In the genomic region with DNA sequence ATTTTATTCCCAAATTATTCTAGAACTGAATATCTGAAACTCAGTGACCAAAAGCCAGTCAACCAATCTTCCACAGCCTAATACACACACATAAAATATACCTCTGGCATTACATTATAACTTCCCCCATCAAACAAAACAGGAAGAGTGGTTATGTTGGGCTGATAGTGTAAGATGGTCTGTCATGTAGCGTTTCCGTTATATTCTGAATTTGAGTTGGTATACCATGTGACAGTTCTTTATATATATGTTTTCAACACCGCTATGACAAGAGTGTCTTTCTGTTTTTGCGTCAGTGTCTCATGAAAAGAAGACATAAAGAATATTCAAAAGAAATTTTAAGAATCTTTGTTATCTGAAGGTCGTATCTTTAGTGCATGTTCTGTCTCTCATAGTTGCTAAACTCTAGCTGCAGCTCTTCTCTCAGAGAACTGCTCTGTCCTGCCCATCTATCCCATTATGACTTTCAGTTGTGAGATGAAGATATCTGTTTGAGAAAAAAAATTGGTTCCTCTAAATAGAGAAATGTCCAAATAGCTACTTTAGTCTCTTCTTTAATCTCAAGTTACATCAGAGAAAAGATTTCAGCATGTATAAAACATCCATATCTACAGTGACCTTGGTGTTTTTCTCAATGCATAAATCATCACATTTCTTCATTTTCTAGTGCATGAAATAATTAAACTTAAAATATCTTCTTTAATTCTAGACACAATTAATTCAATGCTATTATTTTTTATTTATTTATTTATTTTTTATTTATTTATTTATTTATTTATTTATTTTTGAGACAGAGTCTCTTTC, we compare ENCODE assay signal across 10 cellular contexts. TPM values are rescaled to one million over a fixed set of nuclear protein-coding genes. Genes with fewer than 3 reads are reported as not detected.
DNase-seq lines count a peak whose midpoint lies in the region; ATAC-seq and TF ChIP-seq lines count a peak whose summit lies in the region.
"Had no signal": no experiment of that assay in that cellular context is flagged by ENCODE, and none has a peak within 500 bp of the region (broad histone marks: within the 10 kb centered on the region; RNA-seq: fewer than 3 reads in every experiment).

No MANE protein-coding gene starts in this region.

- peaks cover 0 to 38% (median 27%) of the 10 kb centered on the region in 4 donors for H3K4me1 Mint-ChIP-seq in CD4-positive, CD25-positive, alpha-beta regulatory T cell
- H3K4me1 Mint-ChIP-seq in activated naive CD8-positive, alpha-beta T cell (ENCODE audit: low read depth), result peaks cover 24% of the 10 kb centered on the region
- H3K4me1 Mint-ChIP-seq: nephron progenitor cell had no signal

- H3K27ac Mint-ChIP-seq in CD4-positive, CD25-positive, alpha-beta regulatory T cell, result peak overlapping the region in 2 of 3 donors; percentile 94 to 97
- H3K27ac Mint-ChIP-seq in activated naive CD8-positive, alpha-beta T cell, result peak overlapping the region; percentile 69
- H3K27ac Mint-ChIP-seq: nephron progenitor cell had no signal

- intact Hi-C loops in colonic mucosa (cut with DNase I), result no loop called here

- H3K4me3 Mint-ChIP-seq in CD4-positive, CD25-positive, alpha-beta regulatory T cell, result peak overlapping the region; percentile 43 to 79 (median 76)
- H3K4me3 Mint-ChIP-seq in activated naive CD8-positive, alpha-beta T cell, result peak overlapping the region; percentile 54
- H3K4me3 Mint-ChIP-seq: nephron progenitor cell had no signal

- H3K9ac ChIP-seq in colonic mucosa (ENCODE audit: low read depth in 2 of 2, low read length in 2 of 2), result no peak overlapping the region

- H3K27me3 Mint-ChIP-seq in CD4-positive, CD25-positive, alpha-beta regulatory T cell, result no peaks in the 10 kb centered on the region
- H3K27me3 Mint-ChIP-seq in activated naive CD8-positive, alpha-beta T cell, result no peaks in the 10 kb centered on the region

- H3K9me3 ChIP-seq in CD4-positive, CD25-positive, alpha-beta regulatory T cell (ENCODE audit: control insufficient read depth in 2 of 2, low read length in 2 of 2), result no peaks in the 10 kb centered on the region
- H3K9me3 ChIP-seq in colonic mucosa, result no peaks in the 10 kb centered on the region

- TF ChIP-seq CTCF in colonic mucosa (IDR thresholded peaks at IDR 0.05), result no peak

- DNase-seq in CD4-positive, CD25-positive, alpha-beta regulatory T cell, result peak in 2 of 3 donors; percentile 82 to 91
- DNase-seq in NOMO-1 treated with dmso at 0.1 percent for 144 hours (lab: John Stamatoyannopoulos, UW; ENCODE audit: unreplicated experiment) (no peak), GOT3 (lab: John Stamatoyannopoulos, UW) (no peak), NCI-H187 (lab: John Stamatoyannopoulos, UW) (no peak), colonic mucosa (no peak)
- DNase-seq: EL, nephron progenitor cell had no signal

- no peaks in the 10 kb centered on the region for H3K36me3 ChIP-seq in CD4-positive, CD25-positive, alpha-beta regulatory T cell (ENCODE audit: control insufficient read depth, insufficient read depth, low read length)
- H3K36me3 ChIP-seq in colonic mucosa, result no peaks in the 10 kb centered on the region

- peak overlapping the region; percentile 79 for H3K4me3 ChIP-seq in CD4-positive, CD25-positive, alpha-beta regulatory T cell (ENCODE audit: low read depth, low read length)
- no peak overlapping the region for H3K4me3 ChIP-seq in colonic mucosa

- H3K27me3 ChIP-seq in CD4-positive, CD25-positive, alpha-beta regulatory T cell (ENCODE audit: control insufficient read depth, insufficient read depth, low read length), result no peaks in the 10 kb centered on the region
- H3K27me3 ChIP-seq in colonic mucosa, result no peaks in the 10 kb centered on the region

- peaks cover 35% of the 10 kb centered on the region for H3K4me1 ChIP-seq in CD4-positive, CD25-positive, alpha-beta regulatory T cell (ENCODE audit: control insufficient read depth, insufficient read depth, low read length, poor library complexity, severe bottlenecking)
- no peaks in the 10 kb centered on the region for H3K4me1 ChIP-seq in colonic mucosa

- no peaks in the 10 kb centered on the region for H3K9me3 Mint-ChIP-seq in CD4-positive, CD25-positive, alpha-beta regulatory T cell
- H3K9me3 Mint-ChIP-seq in activated naive CD8-positive, alpha-beta T cell (ENCODE audit: low read depth), result no peaks in the 10 kb centered on the region

- peak overlapping the region; percentile 84 for H3K27ac ChIP-seq in CD4-positive, CD25-positive, alpha-beta regulatory T cell (ENCODE audit: insufficient read depth, low read length, poor library complexity, severe bottlenecking)
- no peak overlapping the region for H3K27ac ChIP-seq in colonic mucosa

- peak; percentile 97 to 98 for ATAC-seq in CD4-positive, CD25-positive, alpha-beta regulatory T cell (ENCODE audit: low read depth in 2 of 2)
- peak; percentile 69 for ATAC-seq in GM19328 (IDR thresholded peaks at IDR 0.05; ENCODE audit: unreplicated experiment)
- peak; percentile 72 for ATAC-seq in HG03280 (IDR thresholded peaks at IDR 0.05; ENCODE audit: unreplicated experiment)

- H3K36me3 Mint-ChIP-seq in CD4-positive, CD25-positive, alpha-beta regulatory T cell, result no peaks in the 10 kb centered on the region
- H3K36me3 Mint-ChIP-seq in activated naive CD8-positive, alpha-beta T cell, result no peaks in the 10 kb centered on the region

RNA-seq across cellular contexts. Expression of gene PSME4, which starts 24.1 kb away (rescaled TPM):
- 114 TPM for total RNA-seq in CD4-positive, CD25-positive, alpha-beta regulatory T cell
- polyA plus RNA-seq in CD4-positive, CD25-positive, alpha-beta regulatory T cell, result 1 to 10 TPM; 5.8 to 8.2 (median 6.4) TPM
- 10 to 100 TPM; 42.4 to 56.3 TPM for total RNA-seq in colonic mucosa

Comparison
In these comparisons a context has a peak if more than half of its experiments do, and no peak if none do; other contexts are left out.
1. DNase-seq: peak in CD4-positive, CD25-positive, alpha-beta regulatory T cell (2 of 3); none in NOMO-1 treated with dmso at 0.1 percent for 144 hours (single experiment), GOT3 (single experiment), NCI-H187 (0 of 2) and colonic mucosa (single experiment).
2. Peak in every context shown above with its lines, with median percentiles within 50 percentile points of each other: ATAC-seq.